Comparison of ENCODE assay signal across 8 cellular contexts in the genomic region with DNA sequence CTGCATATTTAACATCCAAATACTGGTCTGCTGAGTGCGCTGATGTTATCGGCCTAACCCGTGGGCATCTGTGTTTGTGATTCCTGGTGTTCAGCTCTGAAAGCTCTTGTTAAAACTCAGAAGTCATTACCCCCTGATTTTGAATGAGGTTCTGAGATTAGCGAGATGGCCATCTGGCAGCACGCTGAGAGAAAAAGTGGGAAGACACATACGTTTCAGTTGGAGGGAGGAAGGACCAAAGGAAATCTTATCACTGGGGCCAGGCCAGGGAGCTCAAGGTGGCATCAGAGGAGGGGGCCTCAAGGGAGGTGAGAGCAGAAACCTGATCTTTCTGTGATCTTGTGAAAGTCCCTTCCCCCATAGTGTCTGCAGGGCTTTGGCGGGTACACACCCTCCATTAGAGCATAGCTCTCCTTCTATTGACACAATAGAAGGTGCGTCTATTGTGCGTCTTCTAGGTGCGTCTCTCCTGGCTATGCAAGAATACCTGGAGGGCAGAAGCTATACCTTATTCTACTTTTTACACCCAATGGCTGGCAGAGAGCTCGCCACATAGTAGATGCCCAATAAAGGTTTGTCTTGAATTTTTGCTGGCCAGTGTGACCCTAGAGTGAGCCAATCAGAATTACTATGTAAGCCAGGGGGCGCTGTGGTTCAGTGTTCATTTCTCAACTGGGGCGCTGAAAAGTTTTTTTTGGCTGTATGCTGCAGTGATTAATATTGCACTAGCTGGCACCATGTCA.
DNase-seq lines count a peak whose midpoint lies in the region; ATAC-seq and TF ChIP-seq lines count a peak whose summit lies in the region.

No MANE protein-coding gene starts in this region.

- H3K27me3 Mint-ChIP-seq in effector memory CD8-positive, alpha-beta T cell = peaks cover 0 to 8% of the 10 kb centered on the region in 2 donors

- no peak overlapping the region for H3K27ac Mint-ChIP-seq in effector memory CD8-positive, alpha-beta T cell

- TF ChIP-seq CTCF in osteoblast (IDR thresholded peaks at IDR 0.05; ENCODE audit: extremely low read depth, low read depth, low read length) = peak; percentile 70

- no peaks in the 10 kb centered on the region for H3K9me3 Mint-ChIP-seq in effector memory CD8-positive, alpha-beta T cell

- H3K4me3 Mint-ChIP-seq in effector memory CD8-positive, alpha-beta T cell = no peak overlapping the region

- no peak overlapping the region for H3K4me3 ChIP-seq in osteoblast (ENCODE audit: insufficient read depth, low read length)

- no peaks in the 10 kb centered on the region for H3K4me1 Mint-ChIP-seq in effector memory CD8-positive, alpha-beta T cell (ENCODE audit: low read depth in 2 of 2)

- no peak for ATAC-seq in effector memory CD8-positive, alpha-beta T cell (replicated peaks)

- H3K27me3 ChIP-seq in osteoblast (ENCODE audit: insufficient read depth, low read length) = peaks cover 19% of the 10 kb centered on the region

- no peak overlapping the region for H3K27ac ChIP-seq in osteoblast (ENCODE audit: low read depth, low read length)

- peaks cover 26% of the 10 kb centered on the region for H3K4me1 ChIP-seq in osteoblast (ENCODE audit: insufficient read depth, low read length)

- H4K20me1 ChIP-seq in osteoblast (ENCODE audit: insufficient read depth, low read length) = no peaks in the 10 kb centered on the region

- no peaks in the 10 kb centered on the region for H3K36me3 ChIP-seq in osteoblast (ENCODE audit: insufficient read depth, low read length)

- no peak overlapping the region for H2AFZ ChIP-seq in osteoblast (ENCODE audit: low read length)

- no peaks in the 10 kb centered on the region for H3K9me3 ChIP-seq in osteoblast (ENCODE audit: low read depth, low read length)

- H3K79me2 ChIP-seq in osteoblast (ENCODE audit: insufficient read depth, low read length) = no peaks in the 10 kb centered on the region

- DNase-seq in Caki2 (ENCODE audit: low read depth) (peak; percentile 39), LHCN-M2 (ENCODE audit: low read depth) (peak; percentile 45), osteoblast (ENCODE audit: insufficient read length, low spot score, missing footprints) (no peak), DMS79 treated with DMSO at 0.1 percent for 48 hours (lab: John Stamatoyannopoulos, UW) (no peak), NCI-H510A treated with DMSO at 0.1 percent for 48 hours (lab: John Stamatoyannopoulos, UW) (no peak), NCI-H2196 (lab: John Stamatoyannopoulos, UW; ENCODE audit: unreplicated experiment) (no peak)
- peak; percentile 21 to 40 for DNase-seq in activated CD4-positive, alpha-beta T cell treated with anti-CD3 and anti-CD28 coated beads, Interleukin-2, amount 50 U/mL, for 24 hours (ENCODE audit: low read depth in 1 of 2, low spot score in 1 of 2)
- DNase-seq in effector memory CD8-positive, alpha-beta T cell = peak; percentile 15 to 40 (median 21)

- in situ Hi-C loops in Caki2 (cut with HindIII; ENCODE audit: low pct_unique_long_range_greater_than_20kb, low sequenced_read_pairs) = no loop called here

- no peak overlapping the region for H3K4me2 ChIP-seq in osteoblast (ENCODE audit: insufficient read depth, low read length)

- peaks cover 3% of the 10 kb centered on the region for H3K36me3 Mint-ChIP-seq in effector memory CD8-positive, alpha-beta T cell (ENCODE audit: insufficient read depth)

Comparison
In these comparisons a context has a peak if more than half of its experiments do, and no peak if none do; other contexts are left out.
1. DNase-seq: peak in Caki2 (single experiment), LHCN-M2 (single experiment), activated CD4-positive, alpha-beta T cell treated with anti-CD3 and anti-CD28 coated beads, Interleukin-2, amount 50 U/mL, for 24 hours (2 of 2) and effector memory CD8-positive, alpha-beta T cell (3 of 3); none in osteoblast (single experiment), DMS79 treated with DMSO at 0.1 percent for 48 hours (single experiment), NCI-H510A treated with DMSO at 0.1 percent for 48 hours (single experiment) and NCI-H2196 (single experiment).